Comparison of ENCODE assay signal across 21 cellular contexts in the genomic region with DNA sequence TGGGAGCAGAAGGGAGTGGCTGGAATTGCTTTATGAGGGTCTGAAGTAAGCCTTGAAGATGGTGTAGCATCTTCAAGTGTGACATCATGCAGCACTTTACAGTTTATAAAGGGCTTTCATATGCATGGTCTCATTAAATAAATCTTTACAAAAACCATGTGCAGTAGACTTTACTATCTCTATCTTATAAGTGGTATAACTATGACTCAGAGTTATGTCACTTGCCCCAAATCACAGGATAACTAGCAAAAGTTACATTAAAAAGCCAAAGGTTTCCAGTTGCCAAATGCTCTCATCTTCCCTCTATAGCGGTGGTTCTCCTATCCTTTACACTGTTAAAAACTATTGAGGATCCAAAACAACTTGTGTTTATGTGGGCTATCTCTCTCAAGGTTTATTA.
DNase-seq lines count a peak whose midpoint lies in the region; ATAC-seq, FAIRE-seq and TF ChIP-seq lines count a peak whose summit lies in the region.
"Had no signal": no experiment of that assay in that cellular context is flagged by ENCODE, and none has a peak within 500 bp of the region (broad histone marks: within the 10 kb centered on the region; RNA-seq: fewer than 3 reads in every experiment).

No MANE protein-coding gene starts in this region.

- no peak overlapping the region for H3K56ac ChIP-seq in IMR-90 (ENCODE audit: extremely low read depth, insufficient read depth, low read length)

- in situ Hi-C loops in IMR-90 (cut with MboI; ENCODE audit: low sequenced_read_pairs) = no loop called here

- H3K36me3 ChIP-seq in IMR-90 (ENCODE audit: control insufficient read depth, insufficient read depth, low read length) (no peaks in the 10 kb centered on the region), astrocyte (ENCODE audit: insufficient read depth, low read length) (no peaks in the 10 kb centered on the region)
- H3K36me3 ChIP-seq: SJCRH30 had no signal

- no peak overlapping the region for H2AK9ac ChIP-seq in IMR-90 (replicated peaks; ENCODE audit: low read depth, low read length, poor library complexity)

- intact Hi-C loops in IMR-90 (cut with micrococcal nuclease) = no loop called here

- H2BK120ac ChIP-seq in IMR-90 (ENCODE audit: low read depth, low read length) = no peak overlapping the region

- no peak overlapping the region for H3K4ac ChIP-seq in IMR-90 (ENCODE audit: low read depth, low read length)

- H3K9me3 ChIP-seq in IMR-90 (ENCODE audit: control insufficient read depth, insufficient read depth, low read length) (peaks cover 5% of the 10 kb centered on the region), astrocyte (ENCODE audit: insufficient read depth, low read depth, low read length) (no peaks in the 10 kb centered on the region)

- no peak overlapping the region for H4K5ac ChIP-seq in IMR-90 (ENCODE audit: low read depth, low read length)

- no peak overlapping the region for H2BK5ac ChIP-seq in IMR-90 (ENCODE audit: low read depth, low read length, poor library complexity, severe bottlenecking)

- H3K4me3 ChIP-seq in IMR-90 (ENCODE audit: insufficient read depth, low read depth, low read length) (no peak overlapping the region), astrocyte (ENCODE audit: insufficient read depth, low read depth, low read length) (no peak overlapping the region), fibroblast of the aortic adventitia (ENCODE audit: low read depth, low read length) (no peak overlapping the region)
- H3K4me3 ChIP-seq: SJCRH30 had no signal

- H2BK20ac ChIP-seq in IMR-90 (ENCODE audit: low read depth, low read length) = no peak overlapping the region

- FAIRE-seq in astrocyte (lab: Jason Lieb, UNC) (no peak), HTR-8/SVneo (lab: Jason Lieb, UNC) (no peak)
- FAIRE-seq: G401.6, GM12891 had no signal

- no peak for TF ChIP-seq POLR2A in IMR-90 (IDR thresholded peaks at IDR 0.05; ENCODE audit: low read depth, low read length)

- H3K27ac Mint-ChIP-seq in astrocyte (ENCODE audit: unreplicated experiment) (no peak overlapping the region), chondrocyte (ENCODE audit: unreplicated experiment) (no peak overlapping the region)
- H3K27ac Mint-ChIP-seq: CD14-positive monocyte had no signal

- no peaks in the 10 kb centered on the region for H3K79me2 ChIP-seq in astrocyte (ENCODE audit: insufficient read depth, low read length)

- ATAC-seq in IMR-90 (ENCODE audit: low read depth) = peak; percentile 69
- ATAC-seq: HCT116 had no signal

- H3K4me1 Mint-ChIP-seq in astrocyte (ENCODE audit: low read depth, unreplicated experiment) (peaks cover 7% of the 10 kb centered on the region), chondrocyte (ENCODE audit: low read depth) (peaks cover 21% of the 10 kb centered on the region)
- H3K4me1 Mint-ChIP-seq: CD14-positive monocyte had no signal

- H3K27me3 Mint-ChIP-seq in astrocyte (ENCODE audit: low read depth, unreplicated experiment) (no peaks in the 10 kb centered on the region), chondrocyte (ENCODE audit: low read depth) (no peaks in the 10 kb centered on the region)

- H3K27me3 ChIP-seq in IMR-90 (ENCODE audit: control insufficient read depth, insufficient read depth, low read length) = no peaks in the 10 kb centered on the region
- no peaks in the 10 kb centered on the region for H3K27me3 ChIP-seq in astrocyte (ENCODE audit: insufficient read depth, low read length)
- H3K27me3 ChIP-seq: SJCRH30 had no signal

- no peaks in the 10 kb centered on the region for H3K79me1 ChIP-seq in IMR-90 (ENCODE audit: low read depth in 1 of 2, low read length in 2 of 2)

- H3K9ac ChIP-seq in IMR-90 (ENCODE audit: low read depth, low read length) (no peak overlapping the region), astrocyte (ENCODE audit: low read length) (no peak overlapping the region)

- no peak overlapping the region for H3K4me3 Mint-ChIP-seq in astrocyte (ENCODE audit: unreplicated experiment)
- no peak overlapping the region for H3K4me3 Mint-ChIP-seq in chondrocyte (ENCODE audit: unreplicated experiment)
- H3K4me3 Mint-ChIP-seq: CD14-positive monocyte had no signal

- 0 out of 4 replicates have a peak overlapping the region, but pooled peaks of 1 of the 2 experiments have one; percentile 34 for H4K8ac ChIP-seq in IMR-90 (ENCODE audit: low read depth in 2 of 2, low read length in 2 of 2)

- H2AK5ac ChIP-seq in IMR-90 (ENCODE audit: low read depth, low read length) = no peak overlapping the region

- H3K4me2 ChIP-seq in IMR-90 (ENCODE audit: low read depth, low read length) = no peak overlapping the region
- H3K4me2 ChIP-seq in astrocyte (ENCODE audit: low read length) = no peak overlapping the region

- CTCF ChIA-PET in IMR-90 (lab: Yijun Ruan, JAX) = no interaction called here

- no peak overlapping the region for H3K23ac ChIP-seq in IMR-90 (ENCODE audit: low read depth, low read length)

- H3K27ac ChIP-seq in IMR-90 (ENCODE audit: insufficient read depth, low read length) (no peak overlapping the region), astrocyte (ENCODE audit: low read depth, low read length) (no peak overlapping the region)
- H3K27ac ChIP-seq: RWPE1, SJCRH30 had no signal

- H3K9me1 ChIP-seq in IMR-90 (ENCODE audit: insufficient read depth, low read length) = no peaks in the 10 kb centered on the region

- no CpG with 5 or more reads among the region's 1 CpG for WGBS in IMR-90 (ENCODE audit: extremely low coverage in 2 of 2, insufficient read length in 1 of 2), 2 experiments

- no peak overlapping the region for H3K18ac ChIP-seq in IMR-90 (ENCODE audit: low read depth, low read length)

- TF ChIP-seq RAD21 in IMR-90 (IDR thresholded peaks at IDR 0.05; ENCODE audit: low read length) = no peak

- POLR2A ChIA-PET in IMR-90 (lab: Charles Lee; ENCODE audit: unreplicated experiment) = no interaction called here

- TF ChIP-seq CTCF in IMR-90 (conservative IDR thresholded peaks at IDR 0.05; ENCODE audit: low read depth, low read length) (no peak), astrocyte (IDR thresholded peaks at IDR 0.05; ENCODE audit: insufficient read depth, low read depth, low read length) (no peak), fibroblast of the aortic adventitia (IDR thresholded peaks at IDR 0.05; ENCODE audit: insufficient read depth, low read length) (no peak), chondrocyte (IDR thresholded peaks at IDR 0.05) (no peak)

- H3K4me1 ChIP-seq in IMR-90 (ENCODE audit: control insufficient read depth, insufficient read depth, low read length) (peaks cover 4% of the 10 kb centered on the region), astrocyte (ENCODE audit: insufficient read depth, low read length) (peaks cover 2% of the 10 kb centered on the region)

- H2AFZ ChIP-seq in IMR-90 (replicated peaks; ENCODE audit: low read length, poor library complexity) = no peak overlapping the region
- no peak overlapping the region for H2AFZ ChIP-seq in astrocyte (ENCODE audit: low read depth, low read length)

- H3K14ac ChIP-seq in IMR-90 (replicated peaks; ENCODE audit: low read depth, low read length) = peak overlapping the region; percentile 45; the same call in 1 of the 2 replicates

- no peak overlapping the region for H2BK15ac ChIP-seq in IMR-90 (ENCODE audit: low read depth, low read length)

- H3K36me3 Mint-ChIP-seq in astrocyte (ENCODE audit: low read depth, unreplicated experiment) = no peaks in the 10 kb centered on the region
- H3K36me3 Mint-ChIP-seq in chondrocyte (ENCODE audit: low read depth) = peaks cover 2% of the 10 kb centered on the region
- H3K36me3 Mint-ChIP-seq: CD14-positive monocyte had no signal

- H4K91ac ChIP-seq in IMR-90 (ENCODE audit: insufficient read depth, low read depth, low read length) = no peak overlapping the region

- DNase-seq in EL = peak; percentile 61
- peak; percentile 81 for DNase-seq in IMR-90
- DNase-seq in astrocyte (ENCODE audit: low read depth) = peak; percentile 57
- peak; percentile 55 for DNase-seq in fibroblast of the aortic adventitia (ENCODE audit: low read depth)
- DNase-seq in chondrocyte (ENCODE audit: low spot score) = no peak
- no peak for DNase-seq in HTR-8/SVneo (ENCODE audit: insufficient read length, low spot score)
- DNase-seq in NCI-H2227 (lab: John Stamatoyannopoulos, UW; ENCODE audit: unreplicated experiment) = no peak
- no peak for DNase-seq in LoVo (ENCODE audit: low spot score)
- DNase-seq: COR-L47, DMS153, KG1, NCI-H1105 treated with DMSO at 0.1 percent for 48 hours, NCI-H187 treated with DMSO at 0.1 percent for 48 hours, NCI-H2171, NCI-H510A, SJCRH30 had no signal

- H4K20me1 ChIP-seq in IMR-90 (ENCODE audit: insufficient read depth, low read length) = no peaks in the 10 kb centered on the region
- no peaks in the 10 kb centered on the region for H4K20me1 ChIP-seq in astrocyte (ENCODE audit: insufficient read depth, low read length)

- H3K9me3 Mint-ChIP-seq in astrocyte (ENCODE audit: unreplicated experiment) = peaks cover 5% of the 10 kb centered on the region
- peaks cover 5% of the 10 kb centered on the region for H3K9me3 Mint-ChIP-seq in chondrocyte (ENCODE audit: low read depth)

- no TSS peak for BruUV-seq in IMR-90 (replicated peaks; lab: Mats Ljungman, UMichigan)

- dilution Hi-C loops in IMR-90 (cut with HindIII; ENCODE audit: low sequenced_read_pairs, unreplicated experiment) = no loop called here

TF ChIP-seq in IMR-90, 13 proteins besides CTCF, POLR2A, EP300 and RAD21:
- TF ChIP-seq FOS (IDR thresholded peaks at IDR 0.05; ENCODE audit: low read depth, low read length) (peak; percentile 26; the same call in 1 of the 2 replicates), CHD1 (IDR thresholded peaks at IDR 0.05; ENCODE audit: low read depth, low read length) (no peak)

Comparison
In these comparisons a context has a peak if more than half of its experiments do, and no peak if none do; other contexts are left out.
1. DNase-seq: peak in EL (single experiment), IMR-90 (single experiment), astrocyte (single experiment) and fibroblast of the aortic adventitia (single experiment); none in chondrocyte (single experiment), HTR-8/SVneo (single experiment), NCI-H2227 (single experiment) and LoVo (single experiment).